In genomic region chr2:25161055-25161781, GRCh38 we compare ENCODE assay signal across 9 cellular contexts. TPM values are rescaled to one million over a fixed set of nuclear protein-coding genes. Genes with fewer than 3 reads are reported as not detected.
DNase-seq lines count a peak whose midpoint lies in the region; ATAC-seq and TF ChIP-seq lines count a peak whose summit lies in the region.
"Had no signal": no experiment of that assay in that cellular context is flagged by ENCODE, and none has a peak within 500 bp of the region (broad histone marks: within the 10 kb centered on the region; RNA-seq: fewer than 3 reads in every experiment).

No MANE protein-coding gene starts in this region.

- WGBS in tibial nerve, 2 donors: 24 to 50% methylated on average over 37 to 48 of the region's 69 CpGs

- TF ChIP-seq POLR2A in tibial nerve (IDR thresholded peaks at IDR 0.05): no peak

- no peak for TF ChIP-seq EP300 in tibial nerve (IDR thresholded peaks at IDR 0.05)

- intact Hi-C loops in posterior cingulate gyrus (cut with DNase I): no loop called here

- peaks cover 0 to 7% (median 0%) of the 10 kb centered on the region in 4 donors for H3K4me1 ChIP-seq in tibial nerve

- H3K36me3 ChIP-seq in tibial nerve: no peaks in the 10 kb centered on the region

- peak; percentile 40 to 58 for DNase-seq in activated CD8-positive, alpha-beta memory T cell treated with anti-CD3 and anti-CD28 coated beads for 1 hour (ENCODE audit: extremely low read depth in 1 of 2, low read depth in 1 of 2)
- DNase-seq in epithelial cell of esophagus (ENCODE audit: low read depth): peak; percentile 24
- DNase-seq in posterior cingulate gyrus: peak in 7 of 10 donors; percentile 30 to 90 (median 68)
- DNase-seq in tibial nerve (ENCODE audit: low spot score in 2 of 2): peak in 1 of 2 donors; percentile 23
- no peak for DNase-seq in NCI-H187 treated with DMSO at 0.1 percent for 48 hours (lab: John Stamatoyannopoulos, UW)
- DNase-seq in cortex of kidney (lab: John Stamatoyannopoulos, UW): no peak

- peak overlapping the region in 2 of 4 donors; percentile 56 to 77 for H3K27ac ChIP-seq in tibial nerve
- H3K27ac ChIP-seq: HL-60 had no signal

- no peak for TF ChIP-seq CTCF in epithelial cell of esophagus (IDR thresholded peaks at IDR 0.05; ENCODE audit: insufficient read depth, low read depth, low read length, missing control alignments)
- TF ChIP-seq CTCF in tibial nerve (IDR thresholded peaks at IDR 0.05): no peak

- H3K9me3 ChIP-seq in tibial nerve: no peaks in the 10 kb centered on the region

- ATAC-seq in GM19351 (IDR thresholded peaks at IDR 0.05; ENCODE audit: unreplicated experiment): peak; percentile 59
- no peak for ATAC-seq in GM19463 (IDR thresholded peaks at IDR 0.05; ENCODE audit: unreplicated experiment)

- H3K4me3 ChIP-seq in epithelial cell of esophagus (ENCODE audit: low read length) (peak overlapping the region; percentile 27), tibial nerve (peak overlapping the region; percentile 16 to 67 (median 34))

- H3K27me3 ChIP-seq in tibial nerve: peaks cover 0 to 41% of the 10 kb centered on the region in 2 donors

RNA-seq across cellular contexts. Expression of gene POMC, which starts 7.2 kb away (rescaled TPM):
- 10 to 100 TPM in 1 of 4 donors, 1 to 10 TPM in 3; 4.5 to 29.9 (median 9.2) TPM for total RNA-seq in tibial nerve

Comparison
In these comparisons a context has a peak if more than half of its experiments do, and no peak if none do; other contexts are left out.
1. DNase-seq: peak in activated CD8-positive, alpha-beta memory T cell treated with anti-CD3 and anti-CD28 coated beads for 1 hour (2 of 2), epithelial cell of esophagus (single experiment) and posterior cingulate gyrus (7 of 10); none in NCI-H187 treated with DMSO at 0.1 percent for 48 hours (single experiment) and cortex of kidney (single experiment).